Comparison of ENCODE assay signal across 10 cellular contexts in genomic region chr19:52946322-52947310, GRCh38. TPM values are rescaled to one million over a fixed set of nuclear protein-coding genes. Genes with fewer than 3 reads are reported as not detected.
DNase-seq lines count a peak whose midpoint lies in the region; ATAC-seq and TF ChIP-seq lines count a peak whose summit lies in the region.
"Had no signal": no experiment of that assay in that cellular context is flagged by ENCODE, and none has a peak within 500 bp of the region (broad histone marks: within the 10 kb centered on the region; RNA-seq: fewer than 3 reads in every experiment).

No MANE protein-coding gene starts in this region.

- ATAC-seq in esophagus mucosa (peak; percentile 3), lower lobe of right lung (peak; percentile 83 to 86), GM18511 (IDR thresholded peaks at IDR 0.05; ENCODE audit: unreplicated experiment) (no peak)

- peak overlapping the region; percentile 41 for H3K27ac ChIP-seq in lower lobe of right lung

- peak overlapping the region; percentile 23 for H3K4me3 ChIP-seq in lower lobe of right lung

- peaks cover 8% of the 10 kb centered on the region for H3K4me1 ChIP-seq in lower lobe of right lung

- intact Hi-C loops in lower lobe of right lung (cut with DNase I) = no loop called here

- DNase-seq in COLO668 (lab: John Stamatoyannopoulos, UW; ENCODE audit: unreplicated experiment) = peak; percentile 55
- peak; percentile 63 to 79 for DNase-seq in NCI-H1930 (lab: John Stamatoyannopoulos, UW)
- DNase-seq in lower lobe of right lung = peak; percentile 88
- DNase-seq in activated CD8-positive, alpha-beta memory T cell treated with anti-CD3 and anti-CD28 coated beads, Interleukin-2, amount 50 U/mL, for 48 hours = no peak
- DNase-seq in AML-193 (lab: John Stamatoyannopoulos, UW) = no peak
- no peak for DNase-seq in activated naive CD4-positive, alpha-beta T cell (lab: John Stamatoyannopoulos, UW)
- DNase-seq: NCI-H2081, SIG-M5 had no signal

- H3K9me3 ChIP-seq in lower lobe of right lung = peaks cover 51% of the 10 kb centered on the region

- H3K27me3 ChIP-seq in lower lobe of right lung (ENCODE audit: low read depth) = no peaks in the 10 kb centered on the region

- TF ChIP-seq CTCF in lower lobe of right lung (IDR thresholded peaks at IDR 0.05) = no peak

- H3K36me3 ChIP-seq in lower lobe of right lung = peaks cover 11% of the 10 kb centered on the region

RNA-seq across cellular contexts. Expression of gene ZNF816, which starts 16.1 kb away (rescaled TPM):
- total RNA-seq in esophagus mucosa (3.8 TPM), lower lobe of right lung (12.0 TPM)

RNA-seq across cellular contexts. Expression of gene ZNF888, which starts 23.4 kb away (rescaled TPM):
- total RNA-seq in esophagus mucosa = 3.6 TPM
- 8.8 TPM for total RNA-seq in lower lobe of right lung

RNA-seq across cellular contexts. Expression of gene ZNF320, which starts 49.2 kb away (rescaled TPM):
- 3.8 TPM for total RNA-seq in esophagus mucosa
- 19.7 TPM for total RNA-seq in lower lobe of right lung

Comparison
In these comparisons a context has a peak if more than half of its experiments do, and no peak if none do; other contexts are left out.
1. DNase-seq: peak in COLO668 (single experiment), NCI-H1930 (2 of 2) and lower lobe of right lung (single experiment); none in activated CD8-positive, alpha-beta memory T cell treated with anti-CD3 and anti-CD28 coated beads, Interleukin-2, amount 50 U/mL, for 48 hours (single experiment), AML-193 (0 of 2) and activated naive CD4-positive, alpha-beta T cell (0 of 4).